ENCODE assay signal across 1 cellular context in the genomic region with DNA sequence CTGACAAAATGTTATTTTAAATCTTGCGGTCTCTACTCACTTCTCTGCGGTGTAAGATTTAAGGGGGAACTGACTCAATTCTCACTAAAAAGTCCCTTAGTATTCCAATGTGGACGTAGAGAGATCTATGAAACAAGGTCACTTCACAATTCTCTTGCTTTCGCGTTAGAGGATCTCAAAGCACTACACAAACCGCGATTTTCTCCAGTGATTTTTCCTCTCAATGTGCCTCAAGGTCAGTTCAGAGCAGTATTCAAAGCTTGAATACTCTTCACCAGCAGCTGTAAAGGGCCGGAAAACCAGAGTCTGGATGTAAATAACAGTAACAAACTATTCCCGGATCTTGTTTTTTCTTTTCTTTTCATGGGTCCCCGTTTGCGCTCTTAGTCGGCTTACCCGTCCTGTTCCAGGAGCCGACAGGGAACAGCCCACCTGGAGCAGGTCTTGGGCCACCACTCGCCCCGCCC.
TF ChIP-seq lines count a peak whose summit lies in the region.

No MANE protein-coding gene starts in this region.

TF ChIP-seq in H1, 55 proteins besides CTCF, POLR2A, EP300 and RAD21:
- TF ChIP-seq, protein P1, sequence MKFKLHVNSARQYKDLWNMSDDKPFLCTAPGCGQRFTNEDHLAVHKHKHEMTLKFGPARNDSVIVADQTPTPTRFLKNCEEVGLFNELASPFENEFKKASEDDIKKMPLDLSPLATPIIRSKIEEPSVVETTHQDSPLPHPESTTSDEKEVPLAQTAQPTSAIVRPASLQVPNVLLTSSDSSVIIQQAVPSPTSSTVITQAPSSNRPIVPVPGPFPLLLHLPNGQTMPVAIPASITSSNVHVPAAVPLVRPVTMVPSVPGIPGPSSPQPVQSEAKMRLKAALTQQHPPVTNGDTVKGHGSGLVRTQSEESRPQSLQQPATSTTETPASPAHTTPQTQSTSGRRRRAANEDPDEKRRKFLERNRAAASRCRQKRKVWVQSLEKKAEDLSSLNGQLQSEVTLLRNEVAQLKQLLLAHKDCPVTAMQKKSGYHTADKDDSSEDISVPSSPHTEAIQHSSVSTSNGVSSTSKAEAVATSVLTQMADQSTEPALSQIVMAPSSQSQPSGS (IDR thresholded peaks at IDR 0.05; ENCODE audit: low read length): no peak
- TF ChIP-seq CEBPB (IDR thresholded peaks at IDR 0.05; ENCODE audit: low read depth, low read length) (no peak), SUZ12 (IDR thresholded peaks at IDR 0.05; ENCODE audit: low read length) (0 out of 2 replicates have a peak, but pooled peaks have one; percentile 24), TCF12 (IDR thresholded peaks at IDR 0.05; ENCODE audit: low read depth, low read length) (0 out of 2 replicates have a peak, but pooled peaks have one; percentile 57), JUN (IDR thresholded peaks at IDR 0.05; ENCODE audit: low read depth, low read length) (no peak), SIX5 (IDR thresholded peaks at IDR 0.05; ENCODE audit: low read depth, low read length) (no peak), SP1 (IDR thresholded peaks at IDR 0.05; ENCODE audit: low read depth, low read length) (no peak)
